13 cellular contexts compared by ENCODE assay signal in genomic region chr19:33192010-33192409, GRCh38. TPM values are rescaled to one million over a fixed set of nuclear protein-coding genes. Genes with fewer than 3 reads are reported as not detected.
A peak's percentile ranks its signal among the peaks of the same experiment; 100 is the strongest.
DNase-seq lines count a peak whose midpoint lies in the region; ATAC-seq, FAIRE-seq and TF ChIP-seq lines count a peak whose summit lies in the region.
"Had no signal": no experiment of that assay in that cellular context is flagged by ENCODE, and none has a peak within 500 bp of the region (broad histone marks: within the 10 kb centered on the region; RNA-seq: fewer than 3 reads in every experiment).

No MANE protein-coding gene starts in this region.

- H3K4me3 ChIP-seq in H7 (ENCODE audit: insufficient read depth, low read depth, low read length) (no peak overlapping the region), HepG2 (replicated peaks in 1 of 3; ENCODE audit: insufficient read depth in 1 of 3, low read depth in 2 of 3, low read length in 3 of 3) (no peak overlapping the region)

- H3K27me3 ChIP-seq in H7 (ENCODE audit: control insufficient read depth, insufficient read depth, low read length), result peaks cover 10% of the 10 kb centered on the region
- peaks cover 1 to 6% of the 10 kb centered on the region in 2 experiments; a peak in 2 of 5 replicates for H3K27me3 ChIP-seq in HepG2 (ENCODE audit: control insufficient read depth in 1 of 2, insufficient read depth in 2 of 2, low read length in 2 of 2)

- no peaks in the 10 kb centered on the region for H3K9me3 Mint-ChIP-seq in activated T-helper 1 cell treated with anti-CD3 and anti-CD28 coated beads, Interleukin-12 subunit alpha, Interleukin-12 subunit beta, Interleukin-2, Interleukin-4 antibody, amounts not matched to agents 30 ng/mL and 10 ng/mL and 1 ng/mL, durations not matched to agents 14 hours and 24 hours and 36 hours
- H3K9me3 Mint-ChIP-seq: activated naive CD4-positive, alpha-beta T cell treated with anti-CD3 and anti-CD28 coated beads, Interleukin-2, amount 50 U/mL, for 24 hours had no signal

- no peaks in the 10 kb centered on the region for H3K9me3 ChIP-seq in HepG2 (ENCODE audit: low read length)

- H3K4me2 ChIP-seq in HepG2 (ENCODE audit: low read depth, low read length), result no peak overlapping the region

- no peak overlapping the region for H3K4me3 Mint-ChIP-seq in activated T-helper 1 cell treated with anti-CD3 and anti-CD28 coated beads, Interleukin-12 subunit alpha, Interleukin-12 subunit beta, Interleukin-2, Interleukin-4 antibody, amounts not matched to agents 30 ng/mL and 10 ng/mL and 1 ng/mL, durations not matched to agents 14 hours and 24 hours and 36 hours
- H3K4me3 Mint-ChIP-seq: activated naive CD4-positive, alpha-beta T cell treated with anti-CD3 and anti-CD28 coated beads, Interleukin-2, amount 50 U/mL, for 24 hours had no signal

- 66% methylated on average over 7 of the region's 7 CpGs for WGBS in HepG2 (ENCODE audit: low lambda C conversion rate)

- peaks cover 23% of the 10 kb centered on the region for H3K4me1 ChIP-seq in HepG2 (ENCODE audit: insufficient read depth, low read length)

- intact Hi-C loops in activated T-helper 1 cell treated with anti-CD3 and anti-CD28 coated beads, Interleukin-12 subunit alpha, Interleukin-12 subunit beta, Interleukin-2, Interleukin-4 antibody, amounts not matched to agents 30 ng/mL and 10 ng/mL and 1 ng/mL, durations not matched to agents 14 hours and 24 hours and 36 hours (cut with micrococcal nuclease), result no loop called here
- intact Hi-C loops in HepG2 (cut with micrococcal nuclease; ENCODE audit: unreplicated experiment), result no loop called here

- H3K36me3 ChIP-seq in H7 (replicated peaks; ENCODE audit: control insufficient read depth, insufficient read depth, low read length) (peaks cover 2% of the 10 kb centered on the region), HepG2 (replicated peaks in 1 of 2; ENCODE audit: control insufficient read depth in 1 of 2, insufficient read depth in 2 of 2, low read length in 2 of 2) (0 out of 5 replicates have a peak, but pooled peaks cover 0 to 7% of the 10 kb centered on the region in 2 experiments)

- CTCF ChIA-PET in HepG2 (lab: Yijun Ruan, JAX; ENCODE audit: low intra/inter-chr PET ratio, low total read pairs), result no interaction called here

- no peak for FAIRE-seq in HepG2 (lab: Jason Lieb, UNC)
- FAIRE-seq: frontal cortex had no signal

- no peaks in the 10 kb centered on the region for H3K36me3 Mint-ChIP-seq in activated T-helper 1 cell treated with anti-CD3 and anti-CD28 coated beads, Interleukin-12 subunit alpha, Interleukin-12 subunit beta, Interleukin-2, Interleukin-4 antibody, amounts not matched to agents 30 ng/mL and 10 ng/mL and 1 ng/mL, durations not matched to agents 14 hours and 24 hours and 36 hours (ENCODE audit: low read depth)
- H3K36me3 Mint-ChIP-seq: activated naive CD4-positive, alpha-beta T cell treated with anti-CD3 and anti-CD28 coated beads, Interleukin-2, amount 50 U/mL, for 24 hours; CD4-positive, CD25-positive, alpha-beta regulatory T cell had no signal

- no peaks in the 10 kb centered on the region for H3K4me1 Mint-ChIP-seq in activated T-helper 1 cell treated with anti-CD3 and anti-CD28 coated beads, Interleukin-12 subunit alpha, Interleukin-12 subunit beta, Interleukin-2, Interleukin-4 antibody, amounts not matched to agents 30 ng/mL and 10 ng/mL and 1 ng/mL, durations not matched to agents 14 hours and 24 hours and 36 hours (ENCODE audit: low read depth)

- H3K27me3 Mint-ChIP-seq in activated T-helper 1 cell treated with anti-CD3 and anti-CD28 coated beads, Interleukin-12 subunit alpha, Interleukin-12 subunit beta, Interleukin-2, Interleukin-4 antibody, amounts not matched to agents 30 ng/mL and 10 ng/mL and 1 ng/mL, durations not matched to agents 14 hours and 24 hours and 36 hours (ENCODE audit: insufficient read depth), result peaks cover 49% of the 10 kb centered on the region

- POLR2A ChIA-PET in HepG2 (lab: Yijun Ruan, JAX), result no interaction called here

- BruUV-seq in HepG2 (replicated peaks; lab: Mats Ljungman, UMichigan), result no TSS peak

- peaks cover 10% of the 10 kb centered on the region for H3K79me2 ChIP-seq in HepG2 (ENCODE audit: insufficient read depth, low read length)

- H2AFZ ChIP-seq in HepG2 (ENCODE audit: low read length), result no peak overlapping the region

- H3K27ac ChIP-seq in HepG2 (ENCODE audit: extremely low read length, insufficient read depth, low read length), result no peak overlapping the region

- DNase-seq in AG09319 (ENCODE audit: extremely low read depth, low read depth) (no peak), H7 (peak; percentile 81), HepG2 (ENCODE audit: low spot score) (no peak), NCI-H1694 treated with DMSO at 0.1 percent for 48 hours (lab: John Stamatoyannopoulos, UW) (no peak), dermis blood vessel endothelial cell (no peak), NCI-H1048 (lab: John Stamatoyannopoulos, UW) (no peak)
- no peak for DNase-seq in activated T-helper 1 cell treated with anti-CD3 and anti-CD28 coated beads, Interleukin-12 subunit alpha, Interleukin-12 subunit beta, Interleukin-2, Interleukin-4 antibody, amounts not matched to agents 30 ng/mL and 10 ng/mL and 1 ng/mL, durations not matched to agents 14 hours and 24 hours and 36 hours (ENCODE audit: low spot score)
- no peak for DNase-seq in activated effector memory CD4-positive, alpha-beta T cell treated with anti-CD3 and anti-CD28 coated beads, Interleukin-2, amount 50 U/mL, for 16 hours
- DNase-seq: CD4-positive, CD25-positive, alpha-beta regulatory T cell; nucleus accumbens had no signal

- no peak for TF ChIP-seq EP300 in HepG2 (IDR thresholded peaks at IDR 0.05; ENCODE audit: low read depth in 2 of 2, low read length in 2 of 2)
- no peak for TF ChIP-seq EP300 in HepG2 (CRISPR knock-in tag; IDR thresholded peaks at IDR 0.05; ENCODE audit: borderline replicate concordance)

- H3K27ac Mint-ChIP-seq in activated T-helper 1 cell treated with anti-CD3 and anti-CD28 coated beads, Interleukin-12 subunit alpha, Interleukin-12 subunit beta, Interleukin-2, Interleukin-4 antibody, amounts not matched to agents 30 ng/mL and 10 ng/mL and 1 ng/mL, durations not matched to agents 14 hours and 24 hours and 36 hours, result peak overlapping the region; percentile 13
- H3K27ac Mint-ChIP-seq: activated naive CD4-positive, alpha-beta T cell treated with anti-CD3 and anti-CD28 coated beads, Interleukin-2, amount 50 U/mL, for 24 hours; CD4-positive, CD25-positive, alpha-beta regulatory T cell had no signal

- in situ Hi-C loops in HepG2 (cut with HindIII; ENCODE audit: extremely low pct_ligation_motif_present, low pct_unique_long_range_greater_than_20kb), result no loop called here

- no peak for ATAC-seq in HepG2
- ATAC-seq: Panc1 had no signal

- peak; percentile 6 for TF ChIP-seq CTCF in AG09319 (IDR thresholded peaks at IDR 0.05; ENCODE audit: low read depth, low read length)
- TF ChIP-seq CTCF in HepG2 (CRISPR knock-in tag; IDR thresholded peaks at IDR 0.05), result peak; percentile 41

- no peak overlapping the region for H3K9ac ChIP-seq in HepG2 (ENCODE audit: insufficient read depth, low read depth, low read length)

- no peak for TF ChIP-seq POLR2A in HepG2 (IDR thresholded peaks at IDR 0.05; ENCODE audit: insufficient read depth in 1 of 2, low read depth in 2 of 2, low read length in 2 of 2)

- no peaks in the 10 kb centered on the region for H4K20me1 ChIP-seq in HepG2 (ENCODE audit: insufficient read depth, low read length)

- TF ChIP-seq RAD21 in HepG2 (CRISPR knock-in tag; IDR thresholded peaks at IDR 0.05), result no peak

RNA-seq across cellular contexts. Expression of gene LRP3, which starts 2.1 kb away (rescaled TPM):
- total RNA-seq in H7 (2014; rRNA removed; shearing (Covaris generic)), result 54.8 and 57.7 TPM in 2 replicates
- 0.13 and 0.29 TPM in 2 replicates for total RNA-seq in activated T-helper 1 cell treated with anti-CD3 and anti-CD28 coated beads, Interleukin-12 subunit alpha, Interleukin-12 subunit beta, Interleukin-2, Interleukin-4 antibody, amounts not matched to agents 30 ng/mL and 10 ng/mL and 1 ng/mL, durations not matched to agents 14 hours and 24 hours and 36 hours
- total RNA-seq in HepG2 (2016; rRNA removed; fragmentation: Illumina TruSeq; extraction: Trizol) (45.1 and 51.6 TPM in 2 replicates), dermis blood vessel endothelial cell (6.6 and 12.0 TPM in 2 replicates)
- 34.5 and 35.4 TPM in 2 replicates for total RNA-seq in HepG2 (2016; cell fraction: cytosol; rRNA removed; fragmentation: Illumina TruSeq; extraction: Trizol; ENCODE audit: low read depth)
- total RNA-seq in HepG2 (2016; cell fraction: insoluble cytoplasmic fraction; rRNA removed; fragmentation: Illumina TruSeq; extraction: Trizol), result 39.3 and 56.4 TPM in 2 replicates
- 85.6 and 91.5 TPM in 2 replicates for total RNA-seq in HepG2 (2016; cell fraction: membrane; rRNA removed; fragmentation: Illumina TruSeq; extraction: Trizol)
- total RNA-seq in HepG2 (2016; cell fraction: nucleus; rRNA removed; fragmentation: Illumina TruSeq; extraction: Trizol), result 24.3 and 30.9 TPM in 2 replicates
- 17.6 and 30.3 TPM in 2 replicates for polyA plus RNA-seq in HepG2 (2011; rRNA removed)
- 9.6 and 22.4 TPM in 2 replicates for polyA plus RNA-seq in HepG2 (2011; cell fraction: cytosol; rRNA removed)
- 49.0 and 59.4 TPM in 2 replicates for polyA plus RNA-seq in HepG2 (2011; cell fraction: nucleus; rRNA removed)
- 12.5 and 18.3 TPM in 2 replicates for polyA plus RNA-seq in HepG2 (2012)
- 46.7 and 50.1 TPM in 2 replicates for polyA plus RNA-seq in HepG2 (2016; cell fraction: cytosol; fragmentation: Illumina TruSeq; extraction: Trizol; ENCODE audit: low read depth)
- 41.6 and 54.2 TPM in 2 replicates for polyA plus RNA-seq in HepG2 (2016; cell fraction: insoluble cytoplasmic fraction; fragmentation: Illumina TruSeq; extraction: Trizol; ENCODE audit: low read depth)
- polyA plus RNA-seq in HepG2 (2016; cell fraction: membrane; fragmentation: Illumina TruSeq; extraction: Trizol; ENCODE audit: low read depth), result 92.1 and 104 TPM in 2 replicates
- polyA plus RNA-seq in HepG2 (2016; cell fraction: nucleus; fragmentation: Illumina TruSeq; extraction: Trizol; ENCODE audit: insufficient read depth, low read depth), result 70.1 and 70.6 TPM in 2 replicates
- polyA minus RNA-seq in HepG2 (2011; rRNA and poly(A)+ RNA removed; ENCODE audit: low replicate concordance), result 11.9 and 50.0 TPM in 2 replicates
- polyA minus RNA-seq in HepG2 (2011; cell fraction: cytosol; rRNA and poly(A)+ RNA removed), result 9.7 and 13.5 TPM in 2 replicates
- 10.3 TPM in 2 replicates for polyA minus RNA-seq in HepG2 (2011; cell fraction: nucleus; rRNA and poly(A)+ RNA removed)
- total RNA-seq: CD4-positive, CD25-positive, alpha-beta regulatory T cell had no signal
- polyA plus RNA-seq: CD4-positive, CD25-positive, alpha-beta regulatory T cell had no signal

RNA-seq across cellular contexts. Expression of gene SLC7A10, which starts 33.6 kb away (rescaled TPM):
- 2.4 and 3.0 TPM in 2 replicates for total RNA-seq in H7 (2014; rRNA removed; shearing (Covaris generic))
- total RNA-seq in activated T-helper 1 cell treated with anti-CD3 and anti-CD28 coated beads, Interleukin-12 subunit alpha, Interleukin-12 subunit beta, Interleukin-2, Interleukin-4 antibody, amounts not matched to agents 30 ng/mL and 10 ng/mL and 1 ng/mL, durations not matched to agents 14 hours and 24 hours and 36 hours, result not detected in 2 replicates
- 0.41 and 2.2 TPM in 2 replicates for total RNA-seq in HepG2 (2016; rRNA removed; fragmentation: Illumina TruSeq; extraction: Trizol)
- total RNA-seq in HepG2 (2016; cell fraction: cytosol; rRNA removed; fragmentation: Illumina TruSeq; extraction: Trizol; ENCODE audit: low read depth), result 2.6 and 2.7 TPM in 2 replicates
- total RNA-seq in HepG2 (2016; cell fraction: insoluble cytoplasmic fraction; rRNA removed; fragmentation: Illumina TruSeq; extraction: Trizol), result 0.51 and 1.7 TPM in 2 replicates
- total RNA-seq in HepG2 (2016; cell fraction: membrane; rRNA removed; fragmentation: Illumina TruSeq; extraction: Trizol), result 1.5 and 1.7 TPM in 2 replicates
- total RNA-seq in HepG2 (2016; cell fraction: nucleus; rRNA removed; fragmentation: Illumina TruSeq; extraction: Trizol), result 1.7 and 2.4 TPM in 2 replicates
- polyA plus RNA-seq in HepG2 (2011; rRNA removed), result 1.1 TPM in 2 replicates
- 0.85 and 1.0 TPM in 2 replicates for polyA plus RNA-seq in HepG2 (2011; cell fraction: cytosol; rRNA removed)
- polyA plus RNA-seq in HepG2 (2011; cell fraction: nucleus; rRNA removed), result 4.6 and 6.0 TPM in 2 replicates
- 0.63 and 0.66 TPM in 2 replicates for polyA plus RNA-seq in HepG2 (2012)
- polyA plus RNA-seq in HepG2 (2016; cell fraction: cytosol; fragmentation: Illumina TruSeq; extraction: Trizol; ENCODE audit: low read depth), result 2.1 and 2.7 TPM in 2 replicates
- 1.1 and 1.2 TPM in 2 replicates for polyA plus RNA-seq in HepG2 (2016; cell fraction: insoluble cytoplasmic fraction; fragmentation: Illumina TruSeq; extraction: Trizol; ENCODE audit: low read depth)
- 2.4 and 2.6 TPM in 2 replicates for polyA plus RNA-seq in HepG2 (2016; cell fraction: membrane; fragmentation: Illumina TruSeq; extraction: Trizol; ENCODE audit: low read depth)
- polyA plus RNA-seq in HepG2 (2016; cell fraction: nucleus; fragmentation: Illumina TruSeq; extraction: Trizol; ENCODE audit: insufficient read depth, low read depth), result 5.9 and 6.0 TPM in 2 replicates
- polyA minus RNA-seq in HepG2 (2011; rRNA and poly(A)+ RNA removed; ENCODE audit: low replicate concordance), result 1.7 TPM in 1 of 2 replicates, not detected in the other
- 0.35 and 0.40 TPM in 2 replicates for polyA minus RNA-seq in HepG2 (2011; cell fraction: cytosol; rRNA and poly(A)+ RNA removed)
- polyA minus RNA-seq in HepG2 (2011; cell fraction: nucleus; rRNA and poly(A)+ RNA removed), result 0.62 and 0.64 TPM in 2 replicates
- 0.17 TPM in 1 of 2 replicates, not detected in the other for total RNA-seq in dermis blood vessel endothelial cell
- total RNA-seq: CD4-positive, CD25-positive, alpha-beta regulatory T cell had no signal
